ENCODE assay signal across 8 cellular contexts in the genomic region with DNA sequence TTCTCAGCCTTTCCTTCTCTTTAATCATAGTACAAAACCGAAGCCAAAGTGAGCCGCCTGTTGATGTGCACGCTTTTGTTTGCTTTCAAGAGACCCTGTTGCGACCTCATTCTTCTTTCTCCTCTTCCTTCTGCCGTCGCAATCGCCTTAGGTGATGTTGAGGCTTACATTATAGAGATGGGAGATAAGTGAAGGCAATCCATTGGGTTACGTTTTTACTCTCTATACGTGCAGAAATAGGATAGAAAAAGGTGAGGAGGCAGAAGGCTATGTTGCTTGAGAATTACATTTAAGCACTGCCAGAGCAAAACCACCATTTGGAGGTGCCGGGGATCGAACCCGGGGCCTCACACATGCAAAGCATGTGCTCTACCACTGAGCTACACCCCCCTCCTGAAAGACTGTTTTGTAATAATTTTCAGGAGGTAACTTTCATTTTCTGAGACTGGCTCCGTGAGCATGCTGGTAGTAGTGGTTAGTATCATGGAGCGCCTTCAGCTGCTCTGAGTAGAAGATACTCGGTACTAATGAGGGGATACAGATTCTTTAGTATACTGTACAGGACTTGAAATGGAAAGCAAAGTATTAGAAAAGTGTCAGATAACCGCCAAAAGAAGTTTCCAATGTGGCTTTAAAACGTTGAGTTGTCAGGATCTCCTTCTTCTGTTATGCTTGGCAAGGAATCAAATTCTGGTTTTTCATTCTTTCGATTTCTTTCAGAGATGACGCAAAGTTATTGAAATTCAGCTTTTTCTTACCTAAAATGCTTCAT.
DNase-seq lines count a peak whose midpoint lies in the region; ATAC-seq lines count a peak whose summit lies in the region.

No MANE protein-coding gene starts in this region.

- ATAC-seq in GM18873 (IDR thresholded peaks at IDR 0.05; ENCODE audit: low FRiP score, unreplicated experiment): no peak

- peak; percentile 25 for DNase-seq in AG08396 (ENCODE audit: low spot score)
- peak in 53 of 76 experiments; percentile 16 to 87 (median 59) for DNase-seq in HUDEP-2 (lab: John Stamatoyannopoulos, UW; ENCODE audit: unreplicated experiment in 76 of 76)
- peak; percentile 38 for DNase-seq in SHP77 (lab: John Stamatoyannopoulos, UW)
- DNase-seq in fibroblast of the conjunctiva (ENCODE audit: low read depth): peak; percentile 73
- DNase-seq in iPS-NIHi7 (ENCODE audit: extremely low spot score): no peak
- no peak for DNase-seq in NCI-H1436 (lab: John Stamatoyannopoulos, UW)
- DNase-seq in NOMO-1 treated with DMSO at 0.1 percent for 48 hours (lab: John Stamatoyannopoulos, UW; ENCODE audit: unreplicated experiment): no peak

Comparison
In these comparisons a context has a peak if more than half of its experiments do, and no peak if none do; other contexts are left out.
1. DNase-seq: peak in AG08396 (single experiment), HUDEP-2 (53 of 76), SHP77 (2 of 2) and fibroblast of the conjunctiva (single experiment); none in iPS-NIHi7 (single experiment), NCI-H1436 (single experiment) and NOMO-1 treated with DMSO at 0.1 percent for 48 hours (single experiment).